ENCODE assay signal across 19 cellular contexts in genomic region chr2:238913931-238914647, GRCh38.
DNase-seq lines count a peak whose midpoint lies in the region; TF ChIP-seq lines count a peak whose summit lies in the region.
"Had no signal": no experiment of that assay in that cellular context is flagged by ENCODE, and none has a peak within 500 bp of the region (broad histone marks: within the 10 kb centered on the region; RNA-seq: fewer than 3 reads in every experiment).

No MANE protein-coding gene starts in this region.

- H3K27ac ChIP-seq in PC-9: no peak overlapping the region
- H3K27ac ChIP-seq in fibroblast of lung (ENCODE audit: insufficient read depth, low read length): peak overlapping the region; percentile 6
- no peak overlapping the region for H3K27ac ChIP-seq in sigmoid colon
- H3K27ac ChIP-seq: left ventricle myocardium inferior, VCaP had no signal

- no peak overlapping the region for H3K4me3 ChIP-seq in PC-9
- H3K4me3 ChIP-seq in fibroblast of lung (replicated peaks in 1 of 4; ENCODE audit: control extremely low read depth in 1 of 4, insufficient read depth in 1 of 4, low read depth in 3 of 4, low read length in 4 of 4): no peak overlapping the region
- no peak overlapping the region for H3K4me3 ChIP-seq in sigmoid colon
- H3K4me3 ChIP-seq: left ventricle myocardium inferior, skin epidermis, vagina had no signal

- H3K9ac ChIP-seq in fibroblast of lung (ENCODE audit: insufficient read depth, low read length): no peak overlapping the region

- 80 to 88% methylated on average over 22 of the region's 22 CpGs for WGBS in sigmoid colon, 2 donors

- intact Hi-C loops in PC-9 (cut with micrococcal nuclease; ENCODE audit: unreplicated experiment) (loop anchor here (5.0 kb wide), 1 partner anchor 52 kb away; no protein-coding TSS in a partner anchor), sigmoid colon (cut with DNase I) (no loop called here)

- 0 out of 2 replicates have a peak, but pooled peaks cover 5% of the 10 kb centered on the region for H3K4me1 ChIP-seq in PC-9 (replicated peaks; ENCODE audit: insufficient read depth)
- peaks cover 7% of the 10 kb centered on the region for H3K4me1 ChIP-seq in fibroblast of lung (ENCODE audit: control insufficient read depth, extremely low read depth, insufficient read depth, low read length)
- peaks cover 0 to 11% (median 5%) of the 10 kb centered on the region in 4 donors for H3K4me1 ChIP-seq in sigmoid colon

- TF ChIP-seq POLR2A in sigmoid colon (IDR thresholded peaks at IDR 0.05): no peak

- peaks cover 45% of the 10 kb centered on the region for H3K27me3 ChIP-seq in PC-9 (ENCODE audit: insufficient read depth, low read depth)
- H3K27me3 ChIP-seq in fibroblast of lung (ENCODE audit: control insufficient read depth, insufficient read depth, low read length): no peaks in the 10 kb centered on the region
- no peaks in the 10 kb centered on the region for H3K27me3 ChIP-seq in sigmoid colon
- H3K27me3 ChIP-seq: vagina had no signal

- POLR2A ChIA-PET in PC-9 (lab: Charles Lee; ENCODE audit: unreplicated experiment): no interaction called here

- BruUV-seq in PC-9 (replicated peaks; lab: Mats Ljungman, UMichigan): no TSS peak

- no peak for TF ChIP-seq EP300 in sigmoid colon (IDR thresholded peaks at IDR 0.05)

- H3K79me2 ChIP-seq in PC-9 (ENCODE audit: low read depth): no peaks in the 10 kb centered on the region
- peaks cover 2% of the 10 kb centered on the region for H3K79me2 ChIP-seq in fibroblast of lung (ENCODE audit: control insufficient read depth, insufficient read depth, low read length)

- CTCF ChIA-PET in PC-9 (lab: Charles Lee): no interaction called here

- DNase-seq in HCEC 1CT (peak; percentile 76), PC-9 (no peak), fibroblast of lung (ENCODE audit: low read depth in 2 of 2) (no peak), sigmoid colon (peak; percentile 56), activated gamma-delta T cell (lab: John Stamatoyannopoulos, UW) (no peak), activated gamma-delta T cell treated with Interleukin-2 at 50 U/mL for 16 hours (no peak), DMS 273 treated with DMSO at 0.1 percent for 48 hours (lab: John Stamatoyannopoulos, UW) (no peak)
- DNase-seq: activated CD4-positive, alpha-beta T cell treated with anti-CD3 and anti-CD28 coated beads, Interleukin-2, amount 50 U/mL, for 1 hour; CD4-positive, alpha-beta T cell; DMS153; Karpas-422; left ventricle myocardium inferior; NCI-H1048; NCI-H187 treated with DMSO at 0.1 percent for 48 hours; NCI-H82; T-helper 2 cell had no signal

- H3K9me3 ChIP-seq in PC-9 (ENCODE audit: insufficient read depth, low read depth) (no peaks in the 10 kb centered on the region), fibroblast of lung (ENCODE audit: control insufficient read depth, insufficient read depth, low read depth, low read length) (no peaks in the 10 kb centered on the region), sigmoid colon (no peaks in the 10 kb centered on the region)
- H3K9me3 ChIP-seq: vagina had no signal

- no peaks in the 10 kb centered on the region for H3K36me3 ChIP-seq in PC-9 (ENCODE audit: low read depth)
- peaks cover 12% of the 10 kb centered on the region for H3K36me3 ChIP-seq in fibroblast of lung (ENCODE audit: control insufficient read depth, insufficient read depth, low read length)
- peaks cover 0 to 21% (median 0%) of the 10 kb centered on the region in 4 donors for H3K36me3 ChIP-seq in sigmoid colon
- H3K36me3 ChIP-seq: left ventricle myocardium inferior, vagina had no signal

- H4K20me1 ChIP-seq in PC-9 (ENCODE audit: insufficient read depth): no peaks in the 10 kb centered on the region
- no peaks in the 10 kb centered on the region for H4K20me1 ChIP-seq in fibroblast of lung (ENCODE audit: control insufficient read depth, extremely low read depth, insufficient read depth, low read length)

- H2AFZ ChIP-seq in PC-9 (no peak overlapping the region), fibroblast of lung (ENCODE audit: low read length) (no peak overlapping the region)

- peaks cover 5% of the 10 kb centered on the region; the same call in 1 of the 2 replicates for H3F3A ChIP-seq in PC-9 (ENCODE audit: insufficient read depth, low read depth)

- no peaks in the 10 kb centered on the region for H3K9me2 ChIP-seq in PC-9 (ENCODE audit: insufficient read depth)

- TF ChIP-seq CTCF in PC-9 (conservative IDR thresholded peaks at IDR 0.05) (no peak), fibroblast of lung (conservative IDR thresholded peaks at IDR 0.05 in 1 of 2, IDR thresholded peaks at IDR 0.05 in 1 of 2; ENCODE audit: low read depth in 1 of 2, low read length in 2 of 2) (no peak), sigmoid colon (IDR thresholded peaks at IDR 0.05) (no peak)

- peak overlapping the region; percentile 34 for H3K4me2 ChIP-seq in PC-9
- H3K4me2 ChIP-seq in fibroblast of lung (ENCODE audit: extremely low read depth, insufficient read depth, low read length): peak overlapping the region; percentile 20

Comparison
In these comparisons a context has a peak if more than half of its experiments do, and no peak if none do; other contexts are left out.
1. DNase-seq: peak in HCEC 1CT (single experiment) and sigmoid colon (single experiment); none in PC-9 (0 of 2), fibroblast of lung (0 of 2), activated gamma-delta T cell (single experiment), activated gamma-delta T cell treated with Interleukin-2 at 50 U/mL for 16 hours (single experiment) and DMS 273 treated with DMSO at 0.1 percent for 48 hours (single experiment).